5 cellular contexts compared by ENCODE assay signal in the genomic region with DNA sequence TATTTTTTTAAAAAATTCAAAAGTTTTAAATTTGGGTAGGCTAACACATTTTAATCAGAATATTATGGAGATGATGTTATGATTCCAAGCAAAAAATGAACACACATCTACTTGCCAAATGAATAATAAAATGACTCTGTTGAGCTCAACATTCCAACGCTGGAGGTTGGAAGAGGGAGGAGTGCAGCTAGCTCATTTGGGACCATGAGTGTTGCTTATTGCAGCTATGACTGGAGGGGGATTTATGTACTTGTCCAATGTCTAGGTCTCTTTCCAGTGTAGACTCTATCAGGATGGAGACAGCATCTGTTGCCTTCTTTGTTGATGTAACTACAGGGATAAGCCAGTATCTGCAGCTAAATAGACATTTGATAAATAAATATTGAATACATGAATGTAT.
"Had no signal": no experiment of that assay in that cellular context is flagged by ENCODE, and none has a peak within 500 bp of the region (broad histone marks: within the 10 kb centered on the region; RNA-seq: fewer than 3 reads in every experiment).

No MANE protein-coding gene starts in this region.

- H3K4me3 Mint-ChIP-seq: GM23338, H9 had no signal

- H3K4me3 ChIP-seq: GM23338, K562 had no signal

- DNase-seq: H9, HCEC 1CT, IMR-90 had no signal

- H3K9me3 Mint-ChIP-seq: GM23338, H9 had no signal

- H3K27ac Mint-ChIP-seq: GM23338, H9 had no signal
